ENCODE assay signal across 9 cellular contexts in genomic region chr3:197854596-197855343, GRCh38.
DNase-seq lines count a peak whose midpoint lies in the region; ATAC-seq and TF ChIP-seq lines count a peak whose summit lies in the region.
"Had no signal": no experiment of that assay in that cellular context is flagged by ENCODE, and none has a peak within 500 bp of the region (broad histone marks: within the 10 kb centered on the region; RNA-seq: fewer than 3 reads in every experiment).

No MANE protein-coding gene starts in this region.

- ATAC-seq in HG02623 (IDR thresholded peaks at IDR 0.05; ENCODE audit: unreplicated experiment) (no peak), GM21447 (IDR thresholded peaks at IDR 0.05; ENCODE audit: unreplicated experiment) (no peak), gastrocnemius medialis (no peak)

- no peaks in the 10 kb centered on the region for H3K27me3 ChIP-seq in SJCRH30
- no peaks in the 10 kb centered on the region for H3K27me3 ChIP-seq in fibroblast of lung (ENCODE audit: control insufficient read depth, insufficient read depth, low read length)
- H3K27me3 ChIP-seq in prostate gland (replicated peaks; ENCODE audit: insufficient read depth): no peaks in the 10 kb centered on the region
- H3K27me3 ChIP-seq in gastrocnemius medialis: no peaks in the 10 kb centered on the region

- no peaks in the 10 kb centered on the region for H4K20me1 ChIP-seq in fibroblast of lung (ENCODE audit: control insufficient read depth, extremely low read depth, insufficient read depth, low read length)

- peak; percentile 69 for DNase-seq in GM04504 (ENCODE audit: low read depth)
- peak; percentile 23 to 42 for DNase-seq in SJCRH30
- DNase-seq in fibroblast of lung (ENCODE audit: low read depth in 2 of 2): peak; percentile 95 to 96
- DNase-seq in prostate gland (ENCODE audit: low spot score): peak; percentile 54
- DNase-seq in gastrocnemius medialis: no peak
- DNase-seq in DMS79 (lab: John Stamatoyannopoulos, UW): no peak
- DNase-seq: activated T-cell treated with anti-CD3 and anti-CD28 coated beads, Interleukin-2, amount 50 U/mL, for 1 hour had no signal

- H3K36me3 ChIP-seq in SJCRH30 (peaks cover 27% of the 10 kb centered on the region), fibroblast of lung (ENCODE audit: control insufficient read depth, insufficient read depth, low read length) (peaks cover 4% of the 10 kb centered on the region), prostate gland (no peaks in the 10 kb centered on the region), gastrocnemius medialis (peaks cover 3 to 59% of the 10 kb centered on the region in 2 donors)

- 48% methylated on average over 8 of the region's 8 CpGs for WGBS in prostate gland

- intact Hi-C loops in prostate gland (cut with DNase I): no loop called here
- intact Hi-C loops in gastrocnemius medialis (cut with DNase I; ENCODE audit: low total_unique reads): no loop called here

- H3K27ac ChIP-seq in SJCRH30 (no peak overlapping the region), fibroblast of lung (ENCODE audit: insufficient read depth, low read length) (peak overlapping the region; percentile 64), prostate gland (no peak overlapping the region), gastrocnemius medialis (no peak overlapping the region)

- H3K9me3 ChIP-seq in SJCRH30 (replicated peaks): no peaks in the 10 kb centered on the region
- no peaks in the 10 kb centered on the region for H3K9me3 ChIP-seq in fibroblast of lung (ENCODE audit: control insufficient read depth, insufficient read depth, low read depth, low read length)
- H3K9me3 ChIP-seq in prostate gland: no peaks in the 10 kb centered on the region
- H3K9me3 ChIP-seq in gastrocnemius medialis: no peaks in the 10 kb centered on the region

- no peak for TF ChIP-seq POLR2A in prostate gland (IDR thresholded peaks at IDR 0.05)
- no peak for TF ChIP-seq POLR2A in gastrocnemius medialis (IDR thresholded peaks at IDR 0.05)

- no peak overlapping the region for H3K4me2 ChIP-seq in fibroblast of lung (ENCODE audit: extremely low read depth, insufficient read depth, low read length)

- no peak overlapping the region for H3K9ac ChIP-seq in fibroblast of lung (ENCODE audit: insufficient read depth, low read length)

- in situ Hi-C loops in gastrocnemius medialis (cut with MboI; ENCODE audit: low sequenced_read_pairs in 4 of 4): no loop called here

- H3K79me2 ChIP-seq in fibroblast of lung (ENCODE audit: control insufficient read depth, insufficient read depth, low read length): no peaks in the 10 kb centered on the region

- peaks cover 14% of the 10 kb centered on the region for H3K4me1 ChIP-seq in SJCRH30
- H3K4me1 ChIP-seq in fibroblast of lung (ENCODE audit: control insufficient read depth, extremely low read depth, insufficient read depth, low read length): peaks cover 2% of the 10 kb centered on the region
- H3K4me1 ChIP-seq in prostate gland (replicated peaks): no peaks in the 10 kb centered on the region
- peaks cover 10% of the 10 kb centered on the region in 2 donors for H3K4me1 ChIP-seq in gastrocnemius medialis

- H2AFZ ChIP-seq in fibroblast of lung (ENCODE audit: low read length): no peak overlapping the region

- H3K4me3 ChIP-seq in SJCRH30 (no peak overlapping the region), fibroblast of lung (replicated peaks in 1 of 4; ENCODE audit: control extremely low read depth in 1 of 4, insufficient read depth in 1 of 4, low read depth in 3 of 4, low read length in 4 of 4) (no peak overlapping the region), prostate gland (no peak overlapping the region), gastrocnemius medialis (no peak overlapping the region)

- TF ChIP-seq CTCF in fibroblast of lung (conservative IDR thresholded peaks at IDR 0.05 in 1 of 2, IDR thresholded peaks at IDR 0.05 in 1 of 2; ENCODE audit: low read depth in 1 of 2, low read length in 2 of 2): no peak
- no peak for TF ChIP-seq CTCF in prostate gland (IDR thresholded peaks at IDR 0.05)
- TF ChIP-seq CTCF in gastrocnemius medialis (IDR thresholded peaks at IDR 0.05 in 4 of 5, conservative IDR thresholded peaks at IDR 0.05 in 1 of 5): no peak

Comparison
In these comparisons a context has a peak if more than half of its experiments do, and no peak if none do; other contexts are left out.
1. DNase-seq: peak in GM04504 (single experiment), SJCRH30 (2 of 2), fibroblast of lung (2 of 2) and prostate gland (single experiment); none in gastrocnemius medialis (0 of 2) and DMS79 (single experiment).